In the genomic region with DNA sequence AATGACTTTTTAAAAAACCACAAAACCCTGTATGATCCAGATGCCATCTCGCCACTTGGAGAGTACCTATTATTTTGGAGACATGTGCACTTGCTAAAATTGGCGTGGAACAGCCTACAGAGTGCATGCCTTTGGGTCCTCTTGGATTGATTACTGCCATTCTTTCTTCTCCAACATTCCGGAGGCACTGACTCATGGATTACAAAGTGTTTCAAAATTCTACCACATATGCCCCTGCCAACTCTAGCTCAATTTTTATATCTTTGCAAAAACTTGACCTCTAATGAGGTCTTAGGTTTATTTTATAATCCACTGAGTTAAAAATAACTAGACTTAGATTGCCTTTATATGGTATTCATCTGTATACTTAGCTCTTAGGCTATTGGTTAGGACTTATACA, we compare ENCODE assay signal across 1 cellular context.
TF ChIP-seq lines count a peak whose summit lies in the region.

No MANE protein-coding gene starts in this region.

TF ChIP-seq in IMR-90, 13 proteins besides CTCF, POLR2A, EP300 and RAD21 (continued from another document):
- TF ChIP-seq, protein P1, sequence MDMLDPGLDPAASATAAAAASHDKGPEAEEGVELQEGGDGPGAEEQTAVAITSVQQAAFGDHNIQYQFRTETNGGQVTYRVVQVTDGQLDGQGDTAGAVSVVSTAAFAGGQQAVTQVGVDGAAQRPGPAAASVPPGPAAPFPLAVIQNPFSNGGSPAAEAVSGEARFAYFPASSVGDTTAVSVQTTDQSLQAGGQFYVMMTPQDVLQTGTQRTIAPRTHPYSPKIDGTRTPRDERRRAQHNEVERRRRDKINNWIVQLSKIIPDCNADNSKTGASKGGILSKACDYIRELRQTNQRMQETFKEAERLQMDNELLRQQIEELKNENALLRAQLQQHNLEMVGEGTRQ (IDR thresholded peaks at IDR 0.05; ENCODE audit: low read depth, low read length) = no peak
